Comparison of ENCODE assay signal across 1 cellular context in genomic region chr9:93091453-93092081, GRCh38.
TF ChIP-seq lines count a peak whose summit lies in the region.

No MANE protein-coding gene starts in this region.

TF ChIP-seq in K562, 482 proteins besides CTCF, POLR2A, EP300 and RAD21 (continued from another document):
- TF ChIP-seq SIN3A (IDR thresholded peaks at IDR 0.05; ENCODE audit: borderline replicate concordance in 2 of 2, control insufficient read depth in 1 of 2, low read depth in 2 of 2, low read length in 2 of 2) (no peak), HMGXB4 (CRISPR knock-in tag; IDR thresholded peaks at IDR 0.05) (no peak), SNRNP70 (optimal IDR thresholded peaks at IDR 0.05; ENCODE audit: low read depth, low read length) (no peak), LARP7 (IDR thresholded peaks at IDR 0.05) (no peak), ERF (CRISPR knock-in tag; IDR thresholded peaks at IDR 0.05) (no peak), CHAMP1 (IDR thresholded peaks at IDR 0.05) (no peak), RBM22 (IDR thresholded peaks at IDR 0.05; ENCODE audit: low read depth, low read length, poor library complexity, severe bottlenecking) (no peak), HNRNPUL1 (IDR thresholded peaks at IDR 0.05; ENCODE audit: low read length) (no peak), IRF1 (CRISPR knock-in tag; IDR thresholded peaks at IDR 0.05; ENCODE audit: borderline replicate concordance) (no peak), ZFPM2 (CRISPR knock-in tag; IDR thresholded peaks at IDR 0.05) (no peak), HDGF (IDR thresholded peaks at IDR 0.05) (no peak), NFIC (IDR thresholded peaks at IDR 0.05) (peak; percentile 77), GMEB1 (CRISPR knock-in tag; IDR thresholded peaks at IDR 0.05) (no peak), IFI16 (CRISPR knock-in tag; IDR thresholded peaks at IDR 0.05) (no peak), TRIM24 (IDR thresholded peaks at IDR 0.05) (peak; percentile 35 to 38; a peak in 2 of 4 replicates), MLX (CRISPR knock-in tag; conservative IDR thresholded peaks at IDR 0.05) (no peak), GATAD2B (IDR thresholded peaks at IDR 0.05; ENCODE audit: borderline replicate concordance) (no peak), NFRKB (IDR thresholded peaks at IDR 0.05; ENCODE audit: low read depth) (no peak), MLLT1 (IDR thresholded peaks at IDR 0.05) (no peak), ZNF280B (CRISPR knock-in tag; IDR thresholded peaks at IDR 0.05) (no peak), ETV6 (IDR thresholded peaks at IDR 0.05; ENCODE audit: borderline replicate concordance in 1 of 2, low read depth in 2 of 2, low read length in 1 of 2) (no peak), ETV6 (CRISPR knock-in tag; IDR thresholded peaks at IDR 0.05; ENCODE audit: borderline replicate concordance) (no peak), JUN (IDR thresholded peaks at IDR 0.05; ENCODE audit: borderline replicate concordance, low read depth, low read length) (peak; percentile 96), JUN (CRISPR knock-in tag; IDR thresholded peaks at IDR 0.05; ENCODE audit: borderline replicate concordance) (no peak), CREB5 (CRISPR knock-in tag; IDR thresholded peaks at IDR 0.05) (no peak), EWSR1 (IDR thresholded peaks at IDR 0.05; ENCODE audit: borderline replicate concordance, low read depth, partially characterized antibody) (no peak), MITF (IDR thresholded peaks at IDR 0.05) (no peak), NEUROD1 (IDR thresholded peaks at IDR 0.05; ENCODE audit: borderline replicate concordance, low read depth, low read length, partially characterized antibody) (no peak)
TF ChIP-seq in K562: peak in this region for 14.
